8 cellular contexts compared by ENCODE assay signal in genomic region chr2:169767243-169767888, GRCh38. TPM values are rescaled to one million over a fixed set of nuclear protein-coding genes. Genes with fewer than 3 reads are reported as not detected.
DNase-seq lines count a peak whose midpoint lies in the region; ATAC-seq and TF ChIP-seq lines count a peak whose summit lies in the region.

No MANE protein-coding gene starts in this region.

- H3K36me3 Mint-ChIP-seq in activated naive CD8-positive, alpha-beta T cell: no peaks in the 10 kb centered on the region

- no peak overlapping the region for H3K27ac Mint-ChIP-seq in activated naive CD8-positive, alpha-beta T cell

- intact Hi-C loops in left cardiac atrium (cut with DNase I): no loop called here

- peak; percentile 55 for DNase-seq in CD1c-positive myeloid dendritic cell (ENCODE audit: extremely low spot score)
- DNase-seq in HCEC 1CT: peak; percentile 51
- peak; percentile 62 for DNase-seq in SK-MEL-5 (ENCODE audit: low read depth, low spot score)
- DNase-seq in left cardiac atrium: peak; percentile 58
- peak; percentile 16 for DNase-seq in retinal pigment epithelial cell (ENCODE audit: low read depth)
- DNase-seq in NCI-H128 (lab: John Stamatoyannopoulos, UW; ENCODE audit: unreplicated experiment): no peak

- ATAC-seq in left cardiac atrium: peak; percentile 48 to 76
- no peak for ATAC-seq in HG03159 (IDR thresholded peaks at IDR 0.05; ENCODE audit: unreplicated experiment)

- H3K9me3 Mint-ChIP-seq in activated naive CD8-positive, alpha-beta T cell (ENCODE audit: low read depth): no peaks in the 10 kb centered on the region

- TF ChIP-seq CTCF in retinal pigment epithelial cell (conservative IDR thresholded peaks at IDR 0.05; ENCODE audit: low read depth, low read length): peak; percentile 78

- H3K4me3 ChIP-seq in retinal pigment epithelial cell (ENCODE audit: low read length): no peak overlapping the region

- H3K4me1 Mint-ChIP-seq in activated naive CD8-positive, alpha-beta T cell (ENCODE audit: low read depth): peaks cover 13% of the 10 kb centered on the region

- H3K4me3 Mint-ChIP-seq in activated naive CD8-positive, alpha-beta T cell: peak overlapping the region; percentile 63

- in situ Hi-C loops in SK-MEL-5 (cut with HindIII; ENCODE audit: low pct_unique_long_range_greater_than_20kb, low sequenced_read_pairs): no loop called here

- H3K27me3 Mint-ChIP-seq in activated naive CD8-positive, alpha-beta T cell: peaks cover 13% of the 10 kb centered on the region

RNA-seq across cellular contexts. Expression of gene SSB, which starts 31.3 kb away (rescaled TPM):
- total RNA-seq in SK-MEL-5 (2014; rRNA removed; shearing (Covaris generic)): 118 and 122 TPM in 2 replicates
- polyA plus RNA-seq in SK-MEL-5 (2015; cell fraction: cytosol; rRNA removed): 89.6 and 102 TPM in 2 replicates
- 144 and 254 TPM in 2 replicates for polyA plus RNA-seq in SK-MEL-5 (2015; cell fraction: nucleus; rRNA removed)
- 10 to 100 TPM; 57.4 to 75.3 TPM for total RNA-seq in left cardiac atrium

RNA-seq across cellular contexts. Expression of gene KLHL23, which starts 33.7 kb away (rescaled TPM):
- 12.4 and 20.0 TPM in 2 replicates for total RNA-seq in SK-MEL-5 (2014; rRNA removed; shearing (Covaris generic))
- 8.4 and 9.9 TPM in 2 replicates for polyA plus RNA-seq in SK-MEL-5 (2015; cell fraction: cytosol; rRNA removed)
- polyA plus RNA-seq in SK-MEL-5 (2015; cell fraction: nucleus; rRNA removed): 7.3 and 8.7 TPM in 2 replicates
- total RNA-seq in left cardiac atrium: 10 to 100 TPM; 19.5 to 22.5 TPM

RNA-seq across cellular contexts. Expression of gene METTL5, which starts 57.3 kb away (rescaled TPM):
- total RNA-seq in SK-MEL-5 (2014; rRNA removed; shearing (Covaris generic)): 44.7 and 52.2 TPM in 2 replicates
- polyA plus RNA-seq in SK-MEL-5 (2015; cell fraction: cytosol; rRNA removed): 49.9 and 55.5 TPM in 2 replicates
- polyA plus RNA-seq in SK-MEL-5 (2015; cell fraction: nucleus; rRNA removed): 33.3 and 60.7 TPM in 2 replicates
- 10 to 100 TPM; 51.5 to 55.2 TPM for total RNA-seq in left cardiac atrium

RNA-seq across cellular contexts. Expression of gene UBR3, which starts 59.9 kb away (rescaled TPM):
- total RNA-seq in SK-MEL-5 (2014; rRNA removed; shearing (Covaris generic)): 14.7 and 16.3 TPM in 2 replicates
- 12.0 and 16.4 TPM in 2 replicates for polyA plus RNA-seq in SK-MEL-5 (2015; cell fraction: cytosol; rRNA removed)
- 15.1 and 24.4 TPM in 2 replicates for polyA plus RNA-seq in SK-MEL-5 (2015; cell fraction: nucleus; rRNA removed)
- 10 to 100 TPM; 67.3 to 76.4 TPM for total RNA-seq in left cardiac atrium
